Comparison of ENCODE assay signal across 20 cellular contexts in genomic region chr1:33013791-33014190, GRCh38. TPM values are rescaled to one million over a fixed set of nuclear protein-coding genes. Genes with fewer than 3 reads are reported as not detected.
DNase-seq lines count a peak whose midpoint lies in the region; ATAC-seq and TF ChIP-seq lines count a peak whose summit lies in the region.
"Had no signal": no experiment of that assay in that cellular context is flagged by ENCODE, and none has a peak within 500 bp of the region (broad histone marks: within the 10 kb centered on the region; RNA-seq: fewer than 3 reads in every experiment).

No MANE protein-coding gene starts in this region.

- H3K27ac Mint-ChIP-seq in type B pancreatic cell: peak overlapping the region; percentile 58
- H3K27ac Mint-ChIP-seq: CD8-positive, alpha-beta T cell; HFFc6 had no signal

- no peak overlapping the region for H3K4me3 Mint-ChIP-seq in type B pancreatic cell
- H3K4me3 Mint-ChIP-seq: CD8-positive, alpha-beta T cell; HFFc6 had no signal

- no peaks in the 10 kb centered on the region for H3K27me3 Mint-ChIP-seq in type B pancreatic cell

- H3K9me3 Mint-ChIP-seq in type B pancreatic cell: no peaks in the 10 kb centered on the region
- H3K9me3 Mint-ChIP-seq: CD8-positive, alpha-beta T cell; HFFc6 had no signal

- peaks cover 32% of the 10 kb centered on the region for H3K36me3 Mint-ChIP-seq in type B pancreatic cell

- DNase-seq in left ventricle myocardium inferior (no peak), cardiac septum (ENCODE audit: low spot score) (no peak), epithelial cell of esophagus (ENCODE audit: low read depth) (peak; percentile 52), mucosa of descending colon (no peak), type B pancreatic cell (ENCODE audit: extremely low spot score, unreplicated experiment) (no peak), ascending aorta (ENCODE audit: low spot score in 2 of 2) (no peak), NCI-H524 treated with DMSO at 0.1 percent for 48 hours (lab: John Stamatoyannopoulos, UW) (no peak)
- DNase-seq: AML-193; CD8-positive, alpha-beta T cell; DMS 273 treated with DMSO at 0.1 percent for 48 hours; DMS53; DND-41; EL; GM23248; HFFc6; IMR-90 had no signal

- TF ChIP-seq CTCF in left ventricle myocardium inferior (IDR thresholded peaks at IDR 0.05; ENCODE audit: borderline replicate concordance) (no peak), epithelial cell of esophagus (IDR thresholded peaks at IDR 0.05; ENCODE audit: insufficient read depth, low read depth, low read length, missing control alignments) (no peak), mucosa of descending colon (IDR thresholded peaks at IDR 0.05) (no peak), type B pancreatic cell (conservative IDR thresholded peaks at IDR 0.05) (no peak), ascending aorta (IDR thresholded peaks at IDR 0.05) (no peak)

- peak overlapping the region; percentile 46 for H3K27ac ChIP-seq in left ventricle myocardium inferior (replicated peaks)
- H3K27ac ChIP-seq in ascending aorta: no peak overlapping the region
- H3K27ac ChIP-seq: 22Rv1, A549, GM23248 had no signal

- no peaks in the 10 kb centered on the region for H3K9me3 ChIP-seq in left ventricle myocardium inferior (replicated peaks)
- H3K9me3 ChIP-seq in mucosa of descending colon: no peaks in the 10 kb centered on the region
- no peaks in the 10 kb centered on the region for H3K9me3 ChIP-seq in ascending aorta
- H3K9me3 ChIP-seq: A549 had no signal

- H3K4me1 ChIP-seq in left ventricle myocardium inferior (peaks cover 41% of the 10 kb centered on the region), mucosa of descending colon (ENCODE audit: low read depth) (peaks cover 3% of the 10 kb centered on the region), ascending aorta (peaks cover 2 to 15% of the 10 kb centered on the region in 2 donors)
- H3K4me1 ChIP-seq: A549 had no signal

- peaks cover 47% of the 10 kb centered on the region for H3K36me3 ChIP-seq in left ventricle myocardium inferior
- H3K36me3 ChIP-seq in mucosa of descending colon (ENCODE audit: low read depth): peaks cover 10% of the 10 kb centered on the region
- peaks cover 14 to 45% of the 10 kb centered on the region in 2 donors for H3K36me3 ChIP-seq in ascending aorta

- ATAC-seq in mucosa of descending colon (peak; percentile 27), GM19395 (IDR thresholded peaks at IDR 0.05; ENCODE audit: unreplicated experiment) (no peak)
- ATAC-seq: CD8-positive, alpha-beta T cell; GM12878 had no signal

- intact Hi-C loops in left ventricle myocardium inferior (cut with micrococcal nuclease) (no loop called here), cardiac septum (cut with DNase I) (loop anchor here (5.0 kb wide), 1 partner anchor 34 kb away; no protein-coding TSS in a partner anchor), mucosa of descending colon (cut with DNase I, micrococcal nuclease) (no loop called here), ascending aorta (cut with DNase I) (no loop called here)

- H3K27me3 ChIP-seq in left ventricle myocardium inferior (ENCODE audit: low read depth) (no peaks in the 10 kb centered on the region), ascending aorta (no peaks in the 10 kb centered on the region)

- H3K4me1 Mint-ChIP-seq in type B pancreatic cell (ENCODE audit: unreplicated experiment): peaks cover 10% of the 10 kb centered on the region

- no peak overlapping the region for H3K4me3 ChIP-seq in left ventricle myocardium inferior
- no peak overlapping the region for H3K4me3 ChIP-seq in epithelial cell of esophagus (ENCODE audit: low read length)
- no peak overlapping the region for H3K4me3 ChIP-seq in mucosa of descending colon
- no peak overlapping the region for H3K4me3 ChIP-seq in ascending aorta
- H3K4me3 ChIP-seq: A549, GM12878, GM23248 had no signal

RNA-seq across cellular contexts. Expression of gene AK2, which starts 22.9 kb away (rescaled TPM):
- total RNA-seq in left ventricle myocardium inferior: 121 TPM
- total RNA-seq in cardiac septum: 99.8 TPM
- 100 to 1,000 TPM; 147 to 228 (median 186) TPM for total RNA-seq in mucosa of descending colon
- 138 and 140 TPM in 2 replicates for total RNA-seq in type B pancreatic cell (ENCODE audit: low replicate concordance)
- total RNA-seq in ascending aorta: 68.4 TPM

RNA-seq across cellular contexts. Expression of gene RNF19B, which starts 49.2 kb away (rescaled TPM):
- total RNA-seq in left ventricle myocardium inferior: 15.4 TPM
- 17.5 TPM for total RNA-seq in cardiac septum
- total RNA-seq in mucosa of descending colon: 10 to 100 TPM; 51.5 to 74.9 (median 68.0) TPM
- total RNA-seq in type B pancreatic cell (ENCODE audit: low replicate concordance): 20.1 and 33.8 TPM in 2 replicates
- 40.0 TPM for total RNA-seq in ascending aorta
